In the genomic region with DNA sequence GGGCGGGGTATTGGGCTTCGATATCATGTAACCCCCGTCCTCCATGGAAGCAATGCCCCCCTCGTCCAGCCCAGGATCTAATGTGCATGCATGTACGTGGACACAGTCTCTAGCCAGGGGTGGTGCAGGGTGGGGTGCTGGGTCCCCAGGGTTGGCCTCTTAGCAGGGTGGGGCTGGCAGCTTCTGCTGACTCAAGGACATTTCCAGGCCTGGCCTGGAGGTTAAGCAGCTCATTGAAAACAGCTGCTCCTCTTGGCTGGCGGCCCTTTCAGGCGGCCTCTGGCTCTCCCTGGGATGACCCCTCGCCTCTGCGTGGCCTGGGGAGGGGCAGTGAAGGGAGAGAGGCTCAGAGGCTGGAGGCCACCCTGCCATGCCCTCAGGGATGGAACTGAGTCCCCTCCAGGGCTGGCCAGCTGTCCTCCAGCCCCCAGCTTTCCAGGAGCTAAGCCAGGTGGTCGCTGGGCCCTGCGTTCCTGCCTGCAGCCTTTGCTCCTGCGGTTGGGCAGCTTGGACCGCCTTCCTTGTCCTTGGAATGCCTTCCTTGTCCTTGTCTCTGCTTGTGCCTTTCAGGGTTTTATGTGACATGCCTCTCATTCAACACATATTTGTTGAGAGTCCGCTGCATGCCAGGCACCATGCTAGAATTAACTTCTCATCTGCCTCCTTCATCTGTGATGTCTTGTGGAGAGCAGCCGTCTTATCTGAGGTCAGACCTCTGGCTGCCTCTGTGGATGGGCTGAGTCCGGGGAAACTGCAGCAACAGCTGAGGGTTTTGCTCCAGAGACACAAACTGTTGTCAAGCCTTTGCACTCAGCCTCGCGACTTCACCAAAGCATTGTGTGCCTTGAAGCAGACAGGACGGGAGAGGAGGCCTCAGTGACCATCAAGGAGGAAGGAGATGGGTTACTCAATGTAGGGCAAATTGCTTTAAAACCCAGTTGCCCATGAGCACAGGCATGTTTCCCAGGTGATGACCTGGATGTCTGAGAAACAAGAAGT, we compare ENCODE assay signal across 8 cellular contexts. TPM values are rescaled to one million over a fixed set of nuclear protein-coding genes. Genes with fewer than 3 reads are reported as not detected.
DNase-seq lines count a peak whose midpoint lies in the region; ATAC-seq and TF ChIP-seq lines count a peak whose summit lies in the region.

No MANE protein-coding gene starts in this region.

- peaks cover 6% of the 10 kb centered on the region; the same call in 1 of the 2 replicates for H3K9me3 ChIP-seq in NT2/D1 (ENCODE audit: insufficient read depth, low read length)
- no peaks in the 10 kb centered on the region for H3K9me3 ChIP-seq in fibroblast of lung (ENCODE audit: control insufficient read depth, insufficient read depth, low read depth, low read length)

- TF ChIP-seq CTCF in fibroblast of lung (conservative IDR thresholded peaks at IDR 0.05 in 1 of 2, IDR thresholded peaks at IDR 0.05 in 1 of 2; ENCODE audit: low read depth in 1 of 2, low read length in 2 of 2) = no peak

- peaks cover 8% of the 10 kb centered on the region for H3K27me3 ChIP-seq in NT2/D1 (ENCODE audit: insufficient read depth, insufficient read length)
- H3K27me3 ChIP-seq in fibroblast of lung (ENCODE audit: control insufficient read depth, insufficient read depth, low read length) = no peaks in the 10 kb centered on the region

- ATAC-seq in GM18867 (IDR thresholded peaks at IDR 0.05; ENCODE audit: unreplicated experiment) (no peak), GM21381 (IDR thresholded peaks at IDR 0.05; ENCODE audit: unreplicated experiment) (no peak)

- H3K9ac ChIP-seq in NT2/D1 (ENCODE audit: insufficient read length, low read depth) (peak overlapping the region; percentile 73), fibroblast of lung (ENCODE audit: insufficient read depth, low read length) (peak overlapping the region; percentile 40)

- intact Hi-C loops in posterior vena cava (cut with DNase I) = no loop called here

- no peaks in the 10 kb centered on the region for H4K20me1 ChIP-seq in fibroblast of lung (ENCODE audit: control insufficient read depth, extremely low read depth, insufficient read depth, low read length)

- DNase-seq in ELR (ENCODE audit: low read depth) (peak; percentile 20), NT2/D1 (ENCODE audit: low read depth, low spot score) (no peak), fibroblast of lung (ENCODE audit: low read depth in 2 of 2) (peak; percentile 52 to 88), posterior vena cava (ENCODE audit: low spot score) (peak; percentile 88), medulla oblongata (ENCODE audit: extremely low spot score) (no peak), amygdala (lab: John Stamatoyannopoulos, UW) (no peak)

- H2AFZ ChIP-seq in fibroblast of lung (ENCODE audit: low read length) = no peak overlapping the region

- peaks cover 19% of the 10 kb centered on the region for H3K36me3 ChIP-seq in NT2/D1 (ENCODE audit: insufficient read depth, insufficient read length, low read length)
- H3K36me3 ChIP-seq in fibroblast of lung (ENCODE audit: control insufficient read depth, insufficient read depth, low read length) = peaks cover 9% of the 10 kb centered on the region

- H3K4me3 ChIP-seq in NT2/D1 (ENCODE audit: insufficient read length, low read depth) = no peak overlapping the region
- peak overlapping the region in 2 of 4 experiments; percentile 19 to 27 for H3K4me3 ChIP-seq in fibroblast of lung (replicated peaks in 1 of 4; ENCODE audit: control extremely low read depth in 1 of 4, insufficient read depth in 1 of 4, low read depth in 3 of 4, low read length in 4 of 4)

- peaks cover 25% of the 10 kb centered on the region for H3K79me2 ChIP-seq in fibroblast of lung (ENCODE audit: control insufficient read depth, insufficient read depth, low read length)

- H3K4me1 ChIP-seq in NT2/D1 (ENCODE audit: insufficient read depth, insufficient read length) (peaks cover 13% of the 10 kb centered on the region), fibroblast of lung (ENCODE audit: control insufficient read depth, extremely low read depth, insufficient read depth, low read length) (peaks cover 23% of the 10 kb centered on the region)

- H3K27ac ChIP-seq in fibroblast of lung (ENCODE audit: insufficient read depth, low read length) = peak overlapping the region; percentile 85

- H3K4me2 ChIP-seq in fibroblast of lung (ENCODE audit: extremely low read depth, insufficient read depth, low read length) = peak overlapping the region; percentile 95

RNA-seq across cellular contexts. Expression of a gene that starts 26.7 kb away (rescaled TPM):
- total RNA-seq in fibroblast of lung (164 and 246 TPM in 2 replicates), posterior vena cava (100 to 1,000 TPM in 1 of 2 donors, 10 to 100 TPM in 1; 60.3 to 130 TPM)
- polyA plus RNA-seq in fibroblast of lung = 48.2 and 98.7 TPM in 2 replicates
- polyA plus RNA-seq in fibroblast of lung (2012) = 116 and 244 TPM in 2 replicates
- 101 and 208 TPM in 2 replicates for polyA minus RNA-seq in fibroblast of lung (ENCODE audit: low replicate concordance)

Comparison
In these comparisons a context has a peak if more than half of its experiments do, and no peak if none do; other contexts are left out.
1. DNase-seq: peak in ELR (single experiment), fibroblast of lung (2 of 2) and posterior vena cava (single experiment); none in NT2/D1 (single experiment), medulla oblongata (single experiment) and amygdala (0 of 56).